Comparison of ENCODE assay signal across 21 cellular contexts in the genomic region with DNA sequence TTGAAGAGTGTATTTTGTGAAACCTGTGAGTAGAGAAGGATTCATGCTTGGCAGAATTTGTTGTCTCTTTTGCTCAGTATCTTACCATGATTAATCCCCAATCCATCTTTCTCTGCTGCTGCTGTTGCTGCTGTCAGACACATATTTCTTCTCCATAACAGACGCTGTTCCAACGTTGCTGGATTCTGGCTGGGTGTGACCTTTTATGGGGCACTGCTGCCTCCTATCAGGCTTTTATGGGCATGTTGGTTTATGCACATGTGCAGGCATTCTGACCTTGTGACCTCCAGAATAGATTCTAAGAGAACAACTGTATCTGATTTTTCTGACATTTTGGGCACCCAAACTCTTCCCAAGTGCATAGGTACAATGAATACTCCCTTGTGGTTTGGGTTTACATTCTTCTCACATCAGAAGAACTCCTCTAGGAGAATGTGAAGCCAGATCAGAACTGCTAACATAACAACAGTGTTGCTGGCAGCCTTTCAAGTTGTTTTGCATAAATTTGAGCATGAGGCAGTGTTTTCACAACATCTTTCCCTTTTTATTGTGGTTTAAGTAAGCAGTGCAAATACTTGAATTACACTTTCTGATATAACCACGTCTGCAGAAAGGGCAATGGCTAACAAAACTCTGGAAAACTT. TPM values are rescaled to one million over a fixed set of nuclear protein-coding genes. Genes with fewer than 3 reads are reported as not detected.
A peak's percentile ranks its signal among the peaks of the same experiment; 100 is the strongest.
DNase-seq lines count a peak whose midpoint lies in the region; ATAC-seq and FAIRE-seq lines count a peak whose summit lies in the region.
"Had no signal": no experiment of that assay in that cellular context is flagged by ENCODE, and none has a peak within 500 bp of the region (broad histone marks: within the 10 kb centered on the region; RNA-seq: fewer than 3 reads in every experiment).

No MANE protein-coding gene starts in this region.

- no peaks in the 10 kb centered on the region for H3K36me3 Mint-ChIP-seq in activated naive CD4-positive, alpha-beta T cell treated with anti-CD3 and anti-CD28 coated beads, Interleukin-2, amount 50 U/mL, for 24 hours
- peaks cover 14 to 18% of the 10 kb centered on the region in 2 donors for H3K36me3 Mint-ChIP-seq in activated naive CD4-positive, alpha-beta T cell treated with anti-CD3 and anti-CD28 coated beads, Interleukin-2, amount 50 U/mL, for 72 hours
- H3K36me3 Mint-ChIP-seq in activated CD8-positive, alpha-beta memory T cell treated with anti-CD3 and anti-CD28 coated beads, Interleukin-2, amount 10 ng/mL, durations not matched to agents 7 days and 5 days = no peaks in the 10 kb centered on the region

- no peak overlapping the region for H3K4me3 Mint-ChIP-seq in activated naive CD4-positive, alpha-beta T cell treated with anti-CD3 and anti-CD28 coated beads, Interleukin-2, amount 50 U/mL, for 24 hours
- H3K4me3 Mint-ChIP-seq in activated CD8-positive, alpha-beta memory T cell treated with anti-CD3 and anti-CD28 coated beads, Interleukin-2, amount 10 ng/mL, durations not matched to agents 7 days and 5 days = no peak overlapping the region
- H3K4me3 Mint-ChIP-seq: nephron progenitor cell; stimulated activated naive CD8-positive, alpha-beta T cell treated with anti-CD3 and anti-CD28 coated beads, Interleukin-15, amount 100 ng/mL, for 72 hours had no signal

- no peak for DNase-seq in activated naive CD4-positive, alpha-beta T cell treated with anti-CD3 and anti-CD28 coated beads, Interleukin-2, amount 50 U/mL, for 72 hours (ENCODE audit: low spot score in 2 of 2)
- peak; percentile 24 for DNase-seq in NCI-H774 (lab: John Stamatoyannopoulos, UW)
- peak; percentile 59 for DNase-seq in islet precursor cell
- DNase-seq in activated CD8-positive, alpha-beta memory T cell treated with anti-CD3 and anti-CD28 coated beads, Interleukin-2, amount 10 ng/mL, durations not matched to agents 7 days and 5 days = no peak
- DNase-seq in HTR-8/SVneo (ENCODE audit: insufficient read length, low spot score) = no peak
- DNase-seq: activated gamma-delta T cell treated with Interleukin-2 at 50 U/mL for 16 hours; cortex of kidney; NCI-H1930; nephron progenitor cell; stimulated activated naive CD8-positive, alpha-beta T cell treated with anti-CD3 and anti-CD28 coated beads, Interleukin-15, amount 100 ng/mL, for 72 hours had no signal

- peaks cover 32% of the 10 kb centered on the region for H3K27me3 Mint-ChIP-seq in activated naive CD4-positive, alpha-beta T cell treated with anti-CD3 and anti-CD28 coated beads, Interleukin-2, amount 50 U/mL, for 24 hours
- peaks cover 33% of the 10 kb centered on the region for H3K27me3 Mint-ChIP-seq in activated CD8-positive, alpha-beta memory T cell treated with anti-CD3 and anti-CD28 coated beads, Interleukin-2, amount 10 ng/mL, durations not matched to agents 7 days and 5 days

- H3K4me1 Mint-ChIP-seq in activated naive CD4-positive, alpha-beta T cell treated with anti-CD3 and anti-CD28 coated beads, Interleukin-2, amount 50 U/mL, for 24 hours = no peaks in the 10 kb centered on the region
- peaks cover 5% of the 10 kb centered on the region for H3K4me1 Mint-ChIP-seq in activated CD8-positive, alpha-beta memory T cell treated with anti-CD3 and anti-CD28 coated beads, Interleukin-2, amount 10 ng/mL, durations not matched to agents 7 days and 5 days

- H3K27ac Mint-ChIP-seq in activated naive CD4-positive, alpha-beta T cell treated with anti-CD3 and anti-CD28 coated beads, Interleukin-2, amount 50 U/mL, for 24 hours = peak overlapping the region; percentile 36
- no peak overlapping the region for H3K27ac Mint-ChIP-seq in activated naive CD4-positive, alpha-beta T cell treated with anti-CD3 and anti-CD28 coated beads, Interleukin-2, amount 50 U/mL, for 72 hours
- no peak overlapping the region for H3K27ac Mint-ChIP-seq in activated CD8-positive, alpha-beta memory T cell treated with anti-CD3 and anti-CD28 coated beads, Interleukin-2, amount 10 ng/mL, durations not matched to agents 7 days and 5 days
- H3K27ac Mint-ChIP-seq: nephron progenitor cell; stimulated activated naive CD8-positive, alpha-beta T cell treated with anti-CD3 and anti-CD28 coated beads, Interleukin-15, amount 100 ng/mL, for 72 hours had no signal

- CTCF ChIA-PET in activated CD8-positive, alpha-beta memory T cell treated with anti-CD3 and anti-CD28 coated beads, Interleukin-2, amount 10 ng/mL, durations not matched to agents 7 days and 5 days (lab: Charles Lee) = no interaction called here

- no peak for FAIRE-seq in HTR-8/SVneo (lab: Jason Lieb, UNC)
- FAIRE-seq: astrocyte, frontal cortex, G401.6, GM12878 had no signal

- ATAC-seq in activated naive CD4-positive, alpha-beta T cell treated with anti-CD3 and anti-CD28 coated beads, Interleukin-2, amount 50 U/mL, for 72 hours = no peak
- ATAC-seq in GM18502 (IDR thresholded peaks at IDR 0.05; ENCODE audit: poor library complexity, unreplicated experiment) (no peak), HG03135 (IDR thresholded peaks at IDR 0.05; ENCODE audit: unreplicated experiment) (no peak)
- ATAC-seq in activated CD8-positive, alpha-beta memory T cell treated with anti-CD3 and anti-CD28 coated beads, Interleukin-2, amount 10 ng/mL, durations not matched to agents 7 days and 5 days = no peak
- ATAC-seq: GM12878; stimulated activated naive CD8-positive, alpha-beta T cell treated with anti-CD3 and anti-CD28 coated beads, Interleukin-15, amount 100 ng/mL, for 72 hours had no signal

- no peaks in the 10 kb centered on the region for H3K9me3 Mint-ChIP-seq in activated naive CD4-positive, alpha-beta T cell treated with anti-CD3 and anti-CD28 coated beads, Interleukin-2, amount 50 U/mL, for 24 hours
- peaks cover 3 to 4% of the 10 kb centered on the region in 2 donors for H3K9me3 Mint-ChIP-seq in activated naive CD4-positive, alpha-beta T cell treated with anti-CD3 and anti-CD28 coated beads, Interleukin-2, amount 50 U/mL, for 72 hours
- no peaks in the 10 kb centered on the region for H3K9me3 Mint-ChIP-seq in activated CD8-positive, alpha-beta memory T cell treated with anti-CD3 and anti-CD28 coated beads, Interleukin-2, amount 10 ng/mL, durations not matched to agents 7 days and 5 days (ENCODE audit: low read depth)
- H3K9me3 Mint-ChIP-seq: nephron progenitor cell had no signal

RNA-seq across cellular contexts. Expression of gene ISL1, which starts 9.2 kb away (rescaled TPM):
- not detected for total RNA-seq in activated naive CD4-positive, alpha-beta T cell treated with anti-CD3 and anti-CD28 coated beads, Interleukin-2, amount 50 U/mL, for 72 hours
- total RNA-seq in activated CD8-positive, alpha-beta memory T cell treated with anti-CD3 and anti-CD28 coated beads, Interleukin-2, amount 10 ng/mL, durations not matched to agents 7 days and 5 days = not detected
- total RNA-seq: GM12878; lung microvascular endothelial cell; M059J; renal cortical epithelial cell; T-helper 2 cell treated with Interferon-gamma antibody and Interleukin-4, amounts not matched to agents 100 ng/mL and 5 ng/mL, for 36 hours had no signal

Comparison
In these comparisons a context has a peak if more than half of its experiments do, and no peak if none do; other contexts are left out.
1. DNase-seq: peak in NCI-H774 (single experiment) and islet precursor cell (single experiment); none in activated naive CD4-positive, alpha-beta T cell treated with anti-CD3 and anti-CD28 coated beads, Interleukin-2, amount 50 U/mL, for 72 hours (0 of 2), activated CD8-positive, alpha-beta memory T cell treated with anti-CD3 and anti-CD28 coated beads, Interleukin-2, amount 10 ng/mL, durations not matched to agents 7 days and 5 days (single experiment) and HTR-8/SVneo (single experiment).